Comparison of ENCODE assay signal across 20 cellular contexts in genomic region chrX:2383735-2384134, GRCh38.
"Had no signal": no experiment of that assay in that cellular context is flagged by ENCODE, and none has a peak within 500 bp of the region (broad histone marks: within the 10 kb centered on the region; RNA-seq: fewer than 3 reads in every experiment).

No MANE protein-coding gene starts in this region.

- H3K36me3 ChIP-seq: ovary, prostate gland, tibial artery, WERI-Rb-1 had no signal

- ATAC-seq: activated CD8-positive, alpha-beta T cell treated with anti-CD3 and anti-CD28 coated beads, Interleukin-2, amount 10 ng/mL, durations not matched to agents 7 days and 5 days; natural killer cell; T-cell had no signal

- H3K27me3 ChIP-seq: ovary, tibial artery had no signal

- H3K9me3 ChIP-seq: ovary, prostate gland, tibial artery had no signal

- H3K27ac ChIP-seq: ovary, prostate gland, tibial artery, WERI-Rb-1 had no signal

- FAIRE-seq: colon, urothelium cell line had no signal

- H3K4me1 ChIP-seq: prostate gland, tibial artery had no signal

- H3K4me3 ChIP-seq: ovary, prostate gland, tibial artery had no signal

- DNase-seq: activated CD4-positive, alpha-beta T cell treated with anti-CD3 and anti-CD28 coated beads, Interleukin-2, amount 10 ng/mL, durations not matched to agents 7 days and 5 days; activated CD4-positive, CD25-positive, alpha-beta regulatory T cell treated with anti-CD3 and anti-CD28 coated beads, Interleukin-2, amount 50 U/mL, for 72 hours; activated CD8-positive, alpha-beta T cell treated with anti-CD3 and anti-CD28 coated beads, Interleukin-2, amount 10 ng/mL, durations not matched to agents 7 days and 5 days; activated gamma-delta T cell treated with Interleukin-2 at 50 U/mL for 16 hours; activated T-cell treated with anti-CD3 and anti-CD28 coated beads, Interleukin-2, amount 50 U/mL, for 1 hour; aorta; endodermal cell; foreskin melanocyte; hippocampal formation; mesendoderm; natural killer cell; ovary; stimulated activated CD4-positive, alpha-beta T cell treated with anti-CD3 and anti-CD28 coated beads, Interleukin-4, amount 100 ng/mL, for 24 hours; stimulated activated naive CD4-positive, alpha-beta T cell treated with Interleukin-2 at 50 U/mL for 16 hours; T-cell; tibial artery; WERI-Rb-1 had no signal
